In the genomic region with DNA sequence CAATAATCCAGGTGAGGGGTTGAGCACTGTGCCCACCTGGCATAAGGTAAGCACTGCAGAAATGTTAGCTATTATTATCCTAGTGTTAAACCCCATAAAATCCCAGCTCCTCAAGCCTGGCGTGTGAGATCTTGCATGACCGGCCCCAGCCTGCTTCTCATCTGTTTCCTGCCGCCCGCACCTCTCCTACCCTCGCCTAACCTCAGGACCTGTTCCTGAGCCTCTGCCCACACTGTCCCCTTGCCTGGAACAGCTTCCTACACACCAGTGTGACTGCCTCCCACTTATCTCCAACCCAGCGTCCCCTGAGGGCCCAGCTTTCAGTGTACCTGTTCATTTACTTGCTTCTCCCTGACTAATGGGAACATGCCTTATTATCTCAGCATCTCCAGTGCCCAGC, we compare ENCODE assay signal across 17 cellular contexts.
"Had no signal": no experiment of that assay in that cellular context is flagged by ENCODE, and none has a peak within 500 bp of the region (broad histone marks: within the 10 kb centered on the region; RNA-seq: fewer than 3 reads in every experiment).

No MANE protein-coding gene starts in this region.

- DNase-seq: activated CD4-positive, CD25-positive, alpha-beta regulatory T cell; activated T-cell treated with anti-CD3 and anti-CD28 coated beads, Interleukin-2, amount 50 U/mL, for 1 hour; amygdala; cerebellar nuclear complex; foreskin melanocyte; left lung; mesendoderm; nephron progenitor cell; stimulated activated CD4-positive, alpha-beta T cell treated with anti-CD3 and anti-CD28 coated beads, Interleukin-15, amount 100 ng/mL, for 24 hours; stimulated activated CD4-positive, alpha-beta T cell treated with anti-CD3 and anti-CD28 coated beads, Interleukin-4, amount 100 ng/mL, for 24 hours; stomach had no signal

- ATAC-seq: activated naive CD4-positive, alpha-beta T cell treated with anti-CD3 and anti-CD28 coated beads, Interleukin-2, amount 50 U/mL, for 72 hours; heart left ventricle; left lung had no signal

- H3K4me3 ChIP-seq: heart left ventricle, left lung, ovary, stomach, vagina had no signal

- FAIRE-seq: endometrium, islet of Langerhans had no signal
